17 cellular contexts compared by ENCODE assay signal in the genomic region with DNA sequence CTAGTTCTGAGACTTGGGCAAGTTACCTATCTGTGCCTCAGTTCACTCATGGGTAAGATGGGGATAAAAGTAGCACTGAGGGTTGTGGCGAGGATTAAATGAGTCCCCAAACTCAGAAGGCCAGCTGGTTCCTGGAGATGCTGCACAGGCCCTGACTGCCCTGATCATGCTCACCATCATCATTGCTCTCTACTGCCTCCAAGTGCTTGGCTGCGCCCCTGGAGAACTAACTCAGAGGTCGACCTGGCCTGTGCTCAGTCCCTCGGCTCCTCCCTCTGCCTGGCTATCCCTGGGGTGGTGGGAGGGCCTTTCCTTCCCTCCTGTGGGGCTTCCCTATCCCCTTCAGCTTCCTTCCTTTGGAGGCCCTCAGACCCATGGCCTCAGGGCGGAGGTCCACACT. TPM values are rescaled to one million over a fixed set of nuclear protein-coding genes. Genes with fewer than 3 reads are reported as not detected.
DNase-seq lines count a peak whose midpoint lies in the region; ATAC-seq, FAIRE-seq and TF ChIP-seq lines count a peak whose summit lies in the region.
"Had no signal": no experiment of that assay in that cellular context is flagged by ENCODE, and none has a peak within 500 bp of the region (broad histone marks: within the 10 kb centered on the region; RNA-seq: fewer than 3 reads in every experiment).

No MANE protein-coding gene starts in this region.

- FAIRE-seq in D721Med (lab: Jason Lieb, UNC): no peak
- FAIRE-seq: TTC549 had no signal

- intact Hi-C loops in naive thymus-derived CD4-positive, alpha-beta T cell (cut with micrococcal nuclease): no loop called here
- intact Hi-C loops in posterior cingulate gyrus (cut with DNase I): no loop called here

- no peaks in the 10 kb centered on the region for H3K27me3 ChIP-seq in naive thymus-derived CD4-positive, alpha-beta T cell (ENCODE audit: control insufficient read depth in 2 of 2, insufficient read depth in 2 of 2, low read length in 2 of 2)

- peaks cover 14% of the 10 kb centered on the region for H3K27me3 Mint-ChIP-seq in chondrocyte (ENCODE audit: low read depth)
- peaks cover 0 to 4% (median 0%) of the 10 kb centered on the region in 5 donors for H3K27me3 Mint-ChIP-seq in naive thymus-derived CD4-positive, alpha-beta T cell
- H3K27me3 Mint-ChIP-seq: stimulated activated naive CD8-positive, alpha-beta T cell treated with anti-CD3 and anti-CD28 coated beads, Interleukin-15, Interleukin-2, amounts not matched to agents 100 ng/mL and 50 ng/mL, for 24 hours had no signal

- H3K9me3 Mint-ChIP-seq in chondrocyte (ENCODE audit: low read depth): no peaks in the 10 kb centered on the region
- H3K9me3 Mint-ChIP-seq in naive thymus-derived CD4-positive, alpha-beta T cell: peaks cover 0 to 5% (median 0%) of the 10 kb centered on the region in 11 donors
- H3K9me3 Mint-ChIP-seq: activated T-cell treated with anti-CD3 and anti-CD28 coated beads, Interleukin-2, amount 50 U/mL, for 72 hours; stimulated activated naive CD8-positive, alpha-beta T cell treated with anti-CD3 and anti-CD28 coated beads, Interleukin-15, Interleukin-2, amounts not matched to agents 100 ng/mL and 50 ng/mL, for 24 hours had no signal

- no peaks in the 10 kb centered on the region for H3K4me1 Mint-ChIP-seq in chondrocyte (ENCODE audit: low read depth)
- peaks cover 0 to 12% (median 8%) of the 10 kb centered on the region in 7 donors for H3K4me1 Mint-ChIP-seq in naive thymus-derived CD4-positive, alpha-beta T cell

- H3K27ac ChIP-seq in naive thymus-derived CD4-positive, alpha-beta T cell (ENCODE audit: low read depth, low read length): peak overlapping the region; percentile 42
- H3K27ac ChIP-seq: PC-9 had no signal

- H3K4me3 Mint-ChIP-seq in chondrocyte (ENCODE audit: unreplicated experiment): no peak overlapping the region
- peak overlapping the region in 2 of 10 donors; percentile 8 to 19 for H3K4me3 Mint-ChIP-seq in naive thymus-derived CD4-positive, alpha-beta T cell
- H3K4me3 Mint-ChIP-seq: activated T-cell treated with anti-CD3 and anti-CD28 coated beads, Interleukin-2, amount 50 U/mL, for 72 hours; stimulated activated naive CD8-positive, alpha-beta T cell treated with anti-CD3 and anti-CD28 coated beads, Interleukin-15, Interleukin-2, amounts not matched to agents 100 ng/mL and 50 ng/mL, for 24 hours had no signal

- CTCF ChIA-PET in naive thymus-derived CD4-positive, alpha-beta T cell (lab: Charles Lee): no interaction called here

- H3K4me3 ChIP-seq in naive thymus-derived CD4-positive, alpha-beta T cell (ENCODE audit: low read length): peak overlapping the region; percentile 1
- H3K4me3 ChIP-seq: heart right ventricle, PC-9 had no signal

- DNase-seq in NCI-H748 (lab: John Stamatoyannopoulos, UW; ENCODE audit: unreplicated experiment): peak; percentile 22
- DNase-seq in NCI-H748 treated with DMSO at 0.1 percent for 48 hours (lab: John Stamatoyannopoulos, UW): no peak
- peak; percentile 63 for DNase-seq in HuH-7 (ENCODE audit: low spot score)
- DNase-seq in chondrocyte (ENCODE audit: low spot score): no peak
- no peak for DNase-seq in naive thymus-derived CD4-positive, alpha-beta T cell
- DNase-seq in posterior cingulate gyrus: no peak
- DNase-seq in mucosa of gallbladder (ENCODE audit: low spot score): no peak
- DNase-seq in D721Med (ENCODE audit: insufficient read length, low spot score): no peak
- DNase-seq: cortex of kidney, heart right ventricle, NCI-H1417 treated with DMSO at 0.1 percent for 48 hours, PC-9 had no signal

- no peaks in the 10 kb centered on the region for H3K9me3 ChIP-seq in naive thymus-derived CD4-positive, alpha-beta T cell (ENCODE audit: control insufficient read depth in 2 of 3, low read length in 3 of 3)
- H3K9me3 ChIP-seq: heart right ventricle had no signal

- POLR2A ChIA-PET in naive thymus-derived CD4-positive, alpha-beta T cell (lab: Charles Lee): no interaction called here

- no peaks in the 10 kb centered on the region for H3K36me3 Mint-ChIP-seq in chondrocyte (ENCODE audit: low read depth)
- no peaks in the 10 kb centered on the region for H3K36me3 Mint-ChIP-seq in naive thymus-derived CD4-positive, alpha-beta T cell

- TF ChIP-seq CTCF in chondrocyte (IDR thresholded peaks at IDR 0.05) (peak; percentile 32), D721Med (IDR thresholded peaks at IDR 0.05; ENCODE audit: insufficient read depth, missing control alignments) (no peak)

- H3K36me3 ChIP-seq in naive thymus-derived CD4-positive, alpha-beta T cell (ENCODE audit: control insufficient read depth in 2 of 3, insufficient read depth in 3 of 3, low read length in 3 of 3): no peaks in the 10 kb centered on the region
- H3K36me3 ChIP-seq: heart right ventricle had no signal

- no peak for ATAC-seq in naive thymus-derived CD4-positive, alpha-beta T cell

- no peak overlapping the region for H3K27ac Mint-ChIP-seq in chondrocyte (ENCODE audit: unreplicated experiment)
- peak overlapping the region in 2 of 9 donors; percentile 30 to 47 for H3K27ac Mint-ChIP-seq in naive thymus-derived CD4-positive, alpha-beta T cell
- H3K27ac Mint-ChIP-seq: activated T-cell treated with anti-CD3 and anti-CD28 coated beads, Interleukin-2, amount 50 U/mL, for 72 hours; stimulated activated naive CD8-positive, alpha-beta T cell treated with anti-CD3 and anti-CD28 coated beads, Interleukin-15, Interleukin-2, amounts not matched to agents 100 ng/mL and 50 ng/mL, for 24 hours had no signal

- peaks cover 6 to 21% of the 10 kb centered on the region in 2 donors for H3K4me1 ChIP-seq in naive thymus-derived CD4-positive, alpha-beta T cell (ENCODE audit: control insufficient read depth in 2 of 2, insufficient read depth in 2 of 2, low read length in 2 of 2)

RNA-seq across cellular contexts. Expression of a gene that starts 5.6 kb away (rescaled TPM):
- total RNA-seq in chondrocyte (not detected in 3 replicates), mucosa of gallbladder (15.2 TPM)
- not detected for total RNA-seq in naive thymus-derived CD4-positive, alpha-beta T cell
- polyA plus RNA-seq in naive thymus-derived CD4-positive, alpha-beta T cell: not detected
- total RNA-seq: A172; activated T-cell treated with anti-CD3 and anti-CD28 coated beads, Interleukin-2, amount 50 U/mL, for 72 hours; myocyte; PC-9 had no signal

Comparison
In these comparisons a context has a peak if more than half of its experiments do, and no peak if none do; other contexts are left out.
1. DNase-seq: peak in NCI-H748 (single experiment) and HuH-7 (single experiment); none in NCI-H748 treated with DMSO at 0.1 percent for 48 hours (single experiment), chondrocyte (single experiment), naive thymus-derived CD4-positive, alpha-beta T cell (0 of 9), posterior cingulate gyrus (0 of 10), mucosa of gallbladder (single experiment) and D721Med (single experiment).
2. RNA of a gene that starts 5.6 kb away (total RNA-seq): 15.2 TPM in mucosa of gallbladder (single experiment); not detected in chondrocyte and not detected in naive thymus-derived CD4-positive, alpha-beta T cell; every median in the first group is over 10 times any median in the second.